In the genomic region with DNA sequence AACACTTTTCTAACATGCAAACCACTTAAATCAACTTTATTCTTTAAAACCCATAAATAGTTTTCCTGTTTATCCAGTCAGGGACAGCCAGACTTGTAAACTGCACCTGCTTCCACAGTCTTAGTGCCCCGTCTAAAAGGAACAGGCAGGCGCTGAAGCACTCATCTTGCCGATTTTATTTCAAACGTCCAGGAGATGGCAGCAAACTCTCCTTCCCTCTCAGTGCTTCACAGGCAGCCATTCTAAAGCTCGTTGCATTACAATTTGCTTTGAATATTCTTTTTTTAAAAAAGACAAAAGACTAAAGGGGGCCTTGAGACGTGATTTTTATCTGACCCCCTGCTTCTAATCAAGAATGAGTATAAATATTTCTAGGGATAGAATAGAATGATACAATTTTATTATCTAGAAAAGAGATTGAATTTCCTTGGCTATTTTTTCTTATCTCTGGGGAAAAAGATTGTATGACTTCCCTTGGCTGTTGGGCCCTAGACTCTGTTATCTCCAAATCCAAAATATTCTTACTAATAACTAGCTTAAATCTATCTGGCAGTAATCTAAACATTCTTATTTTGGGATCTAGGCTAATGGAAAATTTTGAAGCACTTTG, we compare ENCODE assay signal across 8 cellular contexts.
DNase-seq lines count a peak whose midpoint lies in the region; ATAC-seq and TF ChIP-seq lines count a peak whose summit lies in the region.

No MANE protein-coding gene starts in this region.

- H3K4me1 Mint-ChIP-seq in endodermal cell: peaks cover 32% of the 10 kb centered on the region

- H3K27ac ChIP-seq in endodermal cell (ENCODE audit: low read depth, low read length) (no peak overlapping the region), muscle layer of duodenum (ENCODE audit: low read length) (peak overlapping the region; percentile 3), subcutaneous abdominal adipose tissue (ENCODE audit: low read depth, low read length) (peak overlapping the region; percentile 73)

- no peak overlapping the region for H3K4me3 Mint-ChIP-seq in endodermal cell

- H3K27me3 Mint-ChIP-seq in endodermal cell (ENCODE audit: insufficient read depth): no peaks in the 10 kb centered on the region

- H3K9me3 Mint-ChIP-seq in endodermal cell: no peaks in the 10 kb centered on the region

- TF ChIP-seq CTCF in endodermal cell (conservative IDR thresholded peaks at IDR 0.05): peak; percentile 79

- no peaks in the 10 kb centered on the region for H3K9me3 ChIP-seq in endodermal cell (ENCODE audit: control insufficient read depth, low read length)
- H3K9me3 ChIP-seq in muscle layer of duodenum (ENCODE audit: control insufficient read depth in 1 of 2, low read length in 2 of 2): no peaks in the 10 kb centered on the region
- no peaks in the 10 kb centered on the region for H3K9me3 ChIP-seq in subcutaneous abdominal adipose tissue (ENCODE audit: control insufficient read depth in 5 of 5, low read length in 5 of 5)

- H3K4me3 ChIP-seq in endodermal cell (ENCODE audit: low read length) (no peak overlapping the region), muscle layer of duodenum (ENCODE audit: low read depth in 1 of 2, low read length in 2 of 2) (no peak overlapping the region), subcutaneous abdominal adipose tissue (ENCODE audit: low read depth in 1 of 5, low read length in 5 of 5) (no peak overlapping the region)

- no peak overlapping the region for H3K27ac Mint-ChIP-seq in endodermal cell

- ATAC-seq in GM19328 (IDR thresholded peaks at IDR 0.05; ENCODE audit: unreplicated experiment) (peak; percentile 84), HG03342 (IDR thresholded peaks at IDR 0.05; ENCODE audit: unreplicated experiment) (peak; percentile 88)

- 5 to 9% methylated on average over 4 to 6 of the region's 6 CpGs for WGBS in endodermal cell (ENCODE audit: insufficient coverage in 1 of 2, insufficient read length in 1 of 2), 2 experiments

- H3K27me3 ChIP-seq in endodermal cell (ENCODE audit: control insufficient read depth, insufficient read depth, low read length, poor library complexity, severe bottlenecking) (no peaks in the 10 kb centered on the region), muscle layer of duodenum (ENCODE audit: low read depth, low read length) (no peaks in the 10 kb centered on the region), subcutaneous abdominal adipose tissue (ENCODE audit: control insufficient read depth in 5 of 5, insufficient read depth in 4 of 5, low read length in 5 of 5) (no peaks in the 10 kb centered on the region)

- peaks cover 10% of the 10 kb centered on the region for H3K4me1 ChIP-seq in endodermal cell (ENCODE audit: control insufficient read depth, insufficient read depth, low read length)
- peaks cover 0 to 38% of the 10 kb centered on the region in 2 donors for H3K4me1 ChIP-seq in muscle layer of duodenum (ENCODE audit: control insufficient read depth in 1 of 2, insufficient read depth in 2 of 2, low read length in 2 of 2)
- peaks cover 0 to 32% (median 22%) of the 10 kb centered on the region in 5 donors for H3K4me1 ChIP-seq in subcutaneous abdominal adipose tissue (ENCODE audit: control insufficient read depth in 5 of 5, insufficient read depth in 5 of 5, low read length in 5 of 5)

- peak; percentile 52 for DNase-seq in COLO668 (lab: John Stamatoyannopoulos, UW; ENCODE audit: unreplicated experiment)
- DNase-seq in NCI-H446 treated with DMSO at 0.1 percent for 48 hours (lab: John Stamatoyannopoulos, UW): peak; percentile 19
- DNase-seq in activated CD4-positive, alpha-beta T cell treated with anti-CD3 and anti-CD28 coated beads for 4 hours: peak; percentile 51 to 53
- DNase-seq in endodermal cell: peak; percentile 83

- H3K36me3 Mint-ChIP-seq in endodermal cell (ENCODE audit: low read depth): no peaks in the 10 kb centered on the region

- no peaks in the 10 kb centered on the region for H3K36me3 ChIP-seq in endodermal cell (ENCODE audit: control insufficient read depth, insufficient read depth, low read length)
- H3K36me3 ChIP-seq in muscle layer of duodenum (ENCODE audit: control insufficient read depth in 1 of 2, insufficient read depth in 2 of 2, low read length in 2 of 2): no peaks in the 10 kb centered on the region
- no peaks in the 10 kb centered on the region for H3K36me3 ChIP-seq in subcutaneous abdominal adipose tissue (ENCODE audit: control insufficient read depth in 5 of 5, insufficient read depth in 5 of 5, low read length in 5 of 5)

- H3K9ac ChIP-seq in endodermal cell (ENCODE audit: extremely low read depth, low read length, poor library complexity, severe bottlenecking) (no peak overlapping the region), subcutaneous abdominal adipose tissue (ENCODE audit: low read length in 5 of 5) (no peak overlapping the region)

Comparison
In these comparisons a context has a peak if more than half of its experiments do, and no peak if none do; other contexts are left out.
1. DNase-seq: peak in every context shown above with its lines; median percentile 83 in endodermal cell; 52 in COLO668; 52 in activated CD4-positive, alpha-beta T cell treated with anti-CD3 and anti-CD28 coated beads for 4 hours; 19 in NCI-H446 treated with DMSO at 0.1 percent for 48 hours.